Comparison of ENCODE assay signal across 21 cellular contexts in genomic region chr5:54177058-54177457, GRCh38.
"Had no signal": no experiment of that assay in that cellular context is flagged by ENCODE, and none has a peak within 500 bp of the region (broad histone marks: within the 10 kb centered on the region; RNA-seq: fewer than 3 reads in every experiment).

No MANE protein-coding gene starts in this region.

- H3K27ac ChIP-seq: body of pancreas, left ventricle myocardium inferior, neutrophil, parathyroid adenoma, upper lobe of left lung had no signal

- H3K4me3 Mint-ChIP-seq: activated naive CD4-positive, alpha-beta T cell treated with anti-CD3 and anti-CD28 coated beads for 36 hours; activated T-cell treated with anti-CD3 and anti-CD28 coated beads, Interleukin-2, amount 50 U/mL, for 4 hours; stimulated activated effector memory CD8-positive, alpha-beta T cell treated with anti-CD3 and anti-CD28 coated beads, Interleukin-12 subunit alpha, Interleukin-12 subunit beta, amount 100 ng/mL, for 72 hours had no signal

- ATAC-seq: activated CD4-positive, CD25-positive, alpha-beta regulatory T cell treated with anti-CD3 and anti-CD28 coated beads, Interleukin-2, amount 50 U/mL, for 24 hours; activated T-cell treated with anti-CD3 and anti-CD28 coated beads, Interleukin-2, amount 50 U/mL, for 4 hours; body of pancreas; sciatic nerve; stimulated activated effector memory CD8-positive, alpha-beta T cell treated with anti-CD3 and anti-CD28 coated beads, Interleukin-12 subunit alpha, Interleukin-12 subunit beta, amount 100 ng/mL, for 72 hours had no signal

- H3K9ac ChIP-seq: parathyroid adenoma had no signal

- H3K9me3 Mint-ChIP-seq: stimulated activated effector memory CD8-positive, alpha-beta T cell treated with anti-CD3 and anti-CD28 coated beads, Interleukin-12 subunit alpha, Interleukin-12 subunit beta, amount 100 ng/mL, for 72 hours had no signal

- H3K27ac Mint-ChIP-seq: activated naive CD4-positive, alpha-beta T cell treated with anti-CD3 and anti-CD28 coated beads for 36 hours; stimulated activated effector memory CD8-positive, alpha-beta T cell treated with anti-CD3 and anti-CD28 coated beads, Interleukin-12 subunit alpha, Interleukin-12 subunit beta, amount 100 ng/mL, for 72 hours had no signal

- H3K27me3 ChIP-seq: body of pancreas, neutrophil, stomach, upper lobe of left lung had no signal

- H3K36me3 ChIP-seq: left ventricle myocardium inferior, neutrophil, stomach, upper lobe of left lung had no signal

- H3K9me3 ChIP-seq: body of pancreas, neutrophil, stomach, upper lobe of left lung had no signal

- DNase-seq: activated CD4-positive, alpha-beta T cell treated with anti-CD3 and anti-CD28 coated beads, Interleukin-2, amount 50 U/mL, for 1 hour; activated CD8-positive, alpha-beta memory T cell treated with anti-CD3 and anti-CD28 coated beads, Interleukin-2, amount 50 U/mL, for 4 hours; activated naive CD4-positive, alpha-beta T cell treated with anti-CD3 and anti-CD28 coated beads for 36 hours; activated T-cell treated with anti-CD3 and anti-CD28 coated beads, Interleukin-2, amount 50 U/mL, for 4 hours; body of pancreas; foreskin melanocyte; glutamatergic neuron; islet precursor cell; left ventricle myocardium inferior; mammary epithelial cell; naive B cell; stimulated activated CD4-positive, alpha-beta T cell treated with anti-CD3 and anti-CD28 coated beads, Interleukin-4, amount 100 ng/mL, for 24 hours; stomach; T-helper 1 cell; T-helper 9 cell; upper lobe of left lung had no signal

- H3K27me3 Mint-ChIP-seq: naive B cell had no signal

- H3K4me1 ChIP-seq: parathyroid adenoma had no signal

- H3K4me3 ChIP-seq: body of pancreas, left ventricle myocardium inferior, stomach, upper lobe of left lung had no signal

- H3K36me3 Mint-ChIP-seq: stimulated activated effector memory CD8-positive, alpha-beta T cell treated with anti-CD3 and anti-CD28 coated beads, Interleukin-12 subunit alpha, Interleukin-12 subunit beta, amount 100 ng/mL, for 72 hours had no signal
